Comparison of ENCODE assay signal across 1 cellular context in genomic region chr20:31523361-31524283, GRCh38.
A peak's percentile ranks its signal among the peaks of the same experiment; 100 is the strongest.
TF ChIP-seq lines count a peak whose summit lies in the region.

No MANE protein-coding gene starts in this region.

TF ChIP-seq in endothelial cell of umbilical vein, 7 proteins besides CTCF, POLR2A, EP300 and RAD21:
- no peak for TF ChIP-seq GATA2 (IDR thresholded peaks at IDR 0.05; ENCODE audit: insufficient read depth, insufficient read length, low read depth, low read length)
- TF ChIP-seq JUN (IDR thresholded peaks at IDR 0.05; ENCODE audit: borderline replicate concordance, insufficient read depth, insufficient read length, low read depth), result no peak
- TF ChIP-seq FOS (IDR thresholded peaks at IDR 0.05; ENCODE audit: borderline replicate concordance, insufficient read depth, low read length), result peak; percentile 37
- peak; percentile 53 for TF ChIP-seq POLR2AphosphoS5 (IDR thresholded peaks at IDR 0.05; ENCODE audit: insufficient read depth, low read depth, low read length)
